In genomic region chr9:116546711-116547581, GRCh38 we compare ENCODE assay signal across 1 cellular context.
A peak's percentile ranks its signal among the peaks of the same experiment; 100 is the strongest.
TF ChIP-seq lines count a peak whose summit lies in the region.

No MANE protein-coding gene starts in this region.

TF ChIP-seq in K562, 482 proteins besides CTCF, POLR2A, EP300 and RAD21 (continued from another document and continues in another):
- TF ChIP-seq ZBTB11 (CRISPR knock-in tag; IDR thresholded peaks at IDR 0.05) (no peak), ZNF354B (CRISPR knock-in tag; IDR thresholded peaks at IDR 0.05) (no peak), IRF2 (CRISPR knock-in tag; IDR thresholded peaks at IDR 0.05) (no peak), NFATC3 (IDR thresholded peaks at IDR 0.05) (no peak), ZSCAN29 (IDR thresholded peaks at IDR 0.05) (no peak), LCOR (CRISPR knock-in tag; IDR thresholded peaks at IDR 0.05) (no peak), CTBP1 (IDR thresholded peaks at IDR 0.05; ENCODE audit: borderline replicate concordance) (peak; percentile 21; the same call in 1 of the 2 replicates), ID3 (CRISPR knock-in tag; IDR thresholded peaks at IDR 0.05) (no peak), ID3 (tag; IDR thresholded peaks at IDR 0.05) (no peak), ARID1B (IDR thresholded peaks at IDR 0.05) (peak; percentile 58; the same call in 1 of the 2 replicates), TAF9B (IDR thresholded peaks at IDR 0.05; ENCODE audit: partially characterized antibody) (no peak), ZNF696 (CRISPR knock-in tag; conservative IDR thresholded peaks at IDR 0.05) (no peak), KAT8 (IDR thresholded peaks at IDR 0.05; ENCODE audit: low read depth) (no peak), MCM3 (IDR thresholded peaks at IDR 0.05) (no peak), REST (CRISPR knock-in tag; IDR thresholded peaks at IDR 0.05; ENCODE audit: low read depth) (no peak), ZNF165 (CRISPR knock-in tag; IDR thresholded peaks at IDR 0.05; ENCODE audit: borderline replicate concordance) (no peak), CEBPB (tag; IDR thresholded peaks at IDR 0.05) (peak; percentile 91), TCF7 (IDR thresholded peaks at IDR 0.05; ENCODE audit: borderline replicate concordance) (no peak), ZNF280A (IDR thresholded peaks at IDR 0.05; ENCODE audit: low read depth, partially characterized antibody) (no peak), ZNF395 (CRISPR knock-in tag; IDR thresholded peaks at IDR 0.05) (no peak), EHMT2 (IDR thresholded peaks at IDR 0.05) (no peak), DEAF1 (CRISPR knock-in tag; IDR thresholded peaks at IDR 0.05) (no peak), CBFA2T2 (conservative IDR thresholded peaks at IDR 0.05) (peak; percentile 28; the same call in 1 of the 2 replicates), RCOR1 (IDR thresholded peaks at IDR 0.05; ENCODE audit: borderline replicate concordance in 1 of 2, low read depth in 2 of 2, low read length in 2 of 2) (0 out of 4 replicates have a peak, but pooled peaks of 1 of the 2 experiments have one; percentile 19), RBM17 (IDR thresholded peaks at IDR 0.05; ENCODE audit: borderline replicate concordance, low read depth, low read length) (no peak), ZBTB7A (IDR thresholded peaks at IDR 0.05; ENCODE audit: borderline replicate concordance, control insufficient read depth, low read depth, low read length) (no peak), HEY1 (CRISPR knock-in tag; IDR thresholded peaks at IDR 0.05; ENCODE audit: borderline replicate concordance) (no peak), PRMT5 (CRISPR knock-in tag; IDR thresholded peaks at IDR 0.05) (no peak), NELFE (IDR thresholded peaks at IDR 0.05; ENCODE audit: insufficient read depth, insufficient read length) (no peak), DPF2 (IDR thresholded peaks at IDR 0.05) (0 out of 2 replicates have a peak, but pooled peaks have one; percentile 44), SAP30 (IDR thresholded peaks at IDR 0.05; ENCODE audit: borderline replicate concordance, insufficient read depth, low read depth, low read length, poor library complexity, severe bottlenecking) (no peak), TCF3 (CRISPR knock-in tag; IDR thresholded peaks at IDR 0.05) (no peak), ZNF253 (CRISPR knock-in tag; conservative IDR thresholded peaks at IDR 0.05) (no peak), USF2 (CRISPR knock-in tag; IDR thresholded peaks at IDR 0.05) (0 out of 2 replicates have a peak, but pooled peaks have one; percentile 5), TCF7L2 (IDR thresholded peaks at IDR 0.05; ENCODE audit: low read depth, low read length) (no peak), TRIM25 (IDR thresholded peaks at IDR 0.05; ENCODE audit: borderline replicate concordance) (no peak), NCOA1 (IDR thresholded peaks at IDR 0.05; ENCODE audit: low read depth) (no peak), HES1 (IDR thresholded peaks at IDR 0.05; ENCODE audit: low read depth) (no peak), ZBTB9 (CRISPR knock-in tag; IDR thresholded peaks at IDR 0.05) (no peak), PHB (CRISPR knock-in tag; IDR thresholded peaks at IDR 0.05) (no peak), U2AF1 (optimal IDR thresholded peaks at IDR 0.05; ENCODE audit: low read depth, low read length) (no peak), XRCC5 (IDR thresholded peaks at IDR 0.05; ENCODE audit: low read depth, low read length) (no peak), PCBP1 (IDR thresholded peaks at IDR 0.05; ENCODE audit: low read depth, low read length, poor library complexity, severe bottlenecking) (no peak), ESRRA (IDR thresholded peaks at IDR 0.05; ENCODE audit: borderline replicate concordance, low read depth) (peak; percentile 39; the same call in 1 of the 2 replicates), PKNOX1 (IDR thresholded peaks at IDR 0.05) (no peak), SMARCE1 (IDR thresholded peaks at IDR 0.05) (no peak), ATF1 (CRISPR knock-in tag; IDR thresholded peaks at IDR 0.05) (no peak), ATF1 (tag; IDR thresholded peaks at IDR 0.05) (no peak), FOXA1 (IDR thresholded peaks at IDR 0.05; ENCODE audit: borderline replicate concordance) (no peak), C11orf30 (IDR thresholded peaks at IDR 0.05; ENCODE audit: low read depth) (peak; percentile 63), TEAD4 (IDR thresholded peaks at IDR 0.05; ENCODE audit: low read length) (no peak), TEAD4 (CRISPR knock-in tag; IDR thresholded peaks at IDR 0.05; ENCODE audit: borderline replicate concordance) (no peak), ZNF316 (IDR thresholded peaks at IDR 0.05) (peak; percentile 45; the same call in 1 of the 2 replicates)
